Comparison of ENCODE assay signal across 1 cellular context in the genomic region with DNA sequence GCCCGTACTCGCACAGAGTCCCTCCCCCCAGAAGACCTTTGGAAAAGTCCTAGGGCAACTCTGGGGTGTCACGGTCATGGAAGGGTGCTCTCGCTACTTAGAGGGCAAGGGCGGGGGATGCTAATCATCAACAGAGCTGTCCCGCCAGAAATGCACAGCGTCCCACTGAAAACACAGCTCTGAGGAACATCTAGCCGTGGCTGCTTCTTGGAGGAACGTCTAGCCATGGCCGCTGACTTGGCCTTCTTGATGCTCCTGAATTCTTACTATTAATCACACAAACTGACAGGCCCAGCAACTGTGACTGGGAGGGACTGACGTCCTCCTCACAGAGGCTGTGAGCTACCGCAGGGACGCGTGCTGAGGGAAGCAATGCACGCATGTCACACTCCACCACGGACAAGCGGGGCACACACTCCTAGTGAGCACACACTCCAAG.
TF ChIP-seq lines count a peak whose summit lies in the region.

No MANE protein-coding gene starts in this region.

TF ChIP-seq in A549, 52 proteins besides CTCF, POLR2A, EP300 and RAD21:
- TF ChIP-seq SREBF2 (IDR thresholded peaks at IDR 0.05) (no peak), JUN (IDR thresholded peaks at IDR 0.05) (no peak), ZFP36 (IDR thresholded peaks at IDR 0.05; ENCODE audit: borderline replicate concordance, partially characterized antibody) (no peak), CHD2 (IDR thresholded peaks at IDR 0.05; ENCODE audit: low read length, partially characterized antibody) (no peak), ATOH8 (CRISPR knock-in tag; IDR thresholded peaks at IDR 0.05; ENCODE audit: low read depth) (no peak), RARB (CRISPR knock-in tag; IDR thresholded peaks at IDR 0.05) (no peak), RFX5 (IDR thresholded peaks at IDR 0.05) (no peak)
